In the genomic region with DNA sequence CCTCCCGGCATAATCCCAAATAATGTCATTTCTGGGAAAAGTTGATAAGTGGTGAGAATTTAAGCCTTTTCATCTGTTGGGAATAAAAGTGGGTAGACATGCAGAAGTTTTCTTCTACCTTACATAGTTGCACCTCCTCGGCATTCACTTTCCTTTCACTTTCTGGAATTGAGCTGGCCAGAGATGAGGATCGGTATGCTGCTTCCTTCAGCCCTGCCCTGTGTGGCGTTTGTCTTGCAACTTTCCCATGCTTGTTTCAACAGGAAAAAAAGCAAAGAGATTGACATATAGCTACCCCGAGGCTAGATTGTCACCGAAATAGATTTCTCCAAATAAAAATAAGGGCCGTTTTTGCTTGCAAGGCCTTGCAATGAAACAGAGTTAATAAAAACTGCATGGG, we compare ENCODE assay signal across 10 cellular contexts.
A peak's percentile ranks its signal among the peaks of the same experiment; 100 is the strongest.
DNase-seq lines count a peak whose midpoint lies in the region; ATAC-seq and TF ChIP-seq lines count a peak whose summit lies in the region.
"Had no signal": no experiment of that assay in that cellular context is flagged by ENCODE, and none has a peak within 500 bp of the region (broad histone marks: within the 10 kb centered on the region; RNA-seq: fewer than 3 reads in every experiment).

No MANE protein-coding gene starts in this region.

- peak overlapping the region; percentile 53 for H3K9ac ChIP-seq in adipocyte (ENCODE audit: low read length)

- intact Hi-C loops in heart left ventricle (cut with DNase I), result no loop called here
- intact Hi-C loops in prostate gland (cut with DNase I), result no loop called here

- ATAC-seq in heart left ventricle (peak in 3 of 4 donors; percentile 42 to 83 (median 69)), gastroesophageal sphincter (no peak)

- H3K4me1 ChIP-seq in adipocyte (ENCODE audit: control insufficient read depth, insufficient read depth, low read length) (peaks cover 26% of the 10 kb centered on the region), heart left ventricle (peaks cover 0 to 38% (median 7%) of the 10 kb centered on the region in 12 donors), prostate gland (replicated peaks) (peaks cover 14% of the 10 kb centered on the region), gastroesophageal sphincter (peaks cover 0 to 8% (median 3%) of the 10 kb centered on the region in 3 donors)

- TF ChIP-seq POLR2A in heart left ventricle (IDR thresholded peaks at IDR 0.05), result no peak
- no peak for TF ChIP-seq POLR2A in prostate gland (IDR thresholded peaks at IDR 0.05)
- TF ChIP-seq POLR2A in gastroesophageal sphincter (IDR thresholded peaks at IDR 0.05), result no peak

- H3K4me3 ChIP-seq in adipocyte (ENCODE audit: low read length), result peak overlapping the region; percentile 66
- peak overlapping the region in 10 of 12 donors; percentile 3 to 48 (median 37) for H3K4me3 ChIP-seq in heart left ventricle
- peak overlapping the region; percentile 6 to 9 for H3K4me3 ChIP-seq in prostate gland
- H3K4me3 ChIP-seq in gastroesophageal sphincter, result peak overlapping the region in 1 of 2 donors; percentile 17

- H3K36me3 ChIP-seq in adipocyte (ENCODE audit: control insufficient read depth, insufficient read depth, low read length, severe bottlenecking) (no peaks in the 10 kb centered on the region), heart left ventricle (no peaks in the 10 kb centered on the region), prostate gland (no peaks in the 10 kb centered on the region), gastroesophageal sphincter (no peaks in the 10 kb centered on the region)

- no peak for TF ChIP-seq EP300 in gastroesophageal sphincter (IDR thresholded peaks at IDR 0.05)

- H3K27ac ChIP-seq in heart left ventricle (peak overlapping the region; percentile 6 to 69 (median 44)), prostate gland (peak overlapping the region; percentile 41 to 59), gastroesophageal sphincter (peak overlapping the region in 2 of 4 donors; percentile 13 to 22)

- no peaks in the 10 kb centered on the region for H3K27me3 ChIP-seq in adipocyte (replicated peaks; ENCODE audit: control insufficient read depth, insufficient read depth, low read length)
- no peaks in the 10 kb centered on the region for H3K27me3 ChIP-seq in heart left ventricle
- H3K27me3 ChIP-seq in prostate gland (replicated peaks; ENCODE audit: insufficient read depth), result no peaks in the 10 kb centered on the region
- no peaks in the 10 kb centered on the region for H3K27me3 ChIP-seq in gastroesophageal sphincter

- H3K9me3 ChIP-seq in adipocyte (ENCODE audit: control insufficient read depth, low read length) (no peaks in the 10 kb centered on the region), heart left ventricle (no peaks in the 10 kb centered on the region), prostate gland (no peaks in the 10 kb centered on the region), gastroesophageal sphincter (no peaks in the 10 kb centered on the region)

- DNase-seq in AG08396 (ENCODE audit: low spot score) (peak; percentile 32), adipocyte (ENCODE audit: low read depth) (peak; percentile 42), heart left ventricle (peak in 1 of 5 donors; percentile 28), prostate gland (ENCODE audit: low spot score) (peak; percentile 48), NCI-H526 treated with DMSO at 0.1 percent for 48 hours (lab: John Stamatoyannopoulos, UW) (no peak)
- no peak for DNase-seq in central memory CD4-positive, alpha-beta T cell
- DNase-seq in activated CD4-positive, alpha-beta T cell treated with anti-CD3 and anti-CD28 coated beads for 4 hours, result no peak
- DNase-seq: cerebellar nuclear complex, MM.1S had no signal

- 23 to 54% (median 42%) methylated on average over 7 of the region's 7 CpGs for WGBS in heart left ventricle, 4 donors
- WGBS in prostate gland, result 20% methylated on average over 7 of the region's 7 CpGs
- WGBS in gastroesophageal sphincter (ENCODE audit: low coverage in 1 of 2), 2 donors, result 16 to 38% methylated on average over 7 of the region's 7 CpGs

- TF ChIP-seq CTCF in heart left ventricle (IDR thresholded peaks at IDR 0.05), result no peak
- TF ChIP-seq CTCF in prostate gland (IDR thresholded peaks at IDR 0.05), result no peak
- TF ChIP-seq CTCF in gastroesophageal sphincter (IDR thresholded peaks at IDR 0.05), result no peak

Comparison
In these comparisons a context has a peak if more than half of its experiments do, and no peak if none do; other contexts are left out.
1. DNase-seq: peak in AG08396 (single experiment), adipocyte (single experiment) and prostate gland (single experiment); none in central memory CD4-positive, alpha-beta T cell (single experiment), NCI-H526 treated with DMSO at 0.1 percent for 48 hours (single experiment) and activated CD4-positive, alpha-beta T cell treated with anti-CD3 and anti-CD28 coated beads for 4 hours (0 of 2).